Comparison of ENCODE assay signal across 1 cellular context in the genomic region with DNA sequence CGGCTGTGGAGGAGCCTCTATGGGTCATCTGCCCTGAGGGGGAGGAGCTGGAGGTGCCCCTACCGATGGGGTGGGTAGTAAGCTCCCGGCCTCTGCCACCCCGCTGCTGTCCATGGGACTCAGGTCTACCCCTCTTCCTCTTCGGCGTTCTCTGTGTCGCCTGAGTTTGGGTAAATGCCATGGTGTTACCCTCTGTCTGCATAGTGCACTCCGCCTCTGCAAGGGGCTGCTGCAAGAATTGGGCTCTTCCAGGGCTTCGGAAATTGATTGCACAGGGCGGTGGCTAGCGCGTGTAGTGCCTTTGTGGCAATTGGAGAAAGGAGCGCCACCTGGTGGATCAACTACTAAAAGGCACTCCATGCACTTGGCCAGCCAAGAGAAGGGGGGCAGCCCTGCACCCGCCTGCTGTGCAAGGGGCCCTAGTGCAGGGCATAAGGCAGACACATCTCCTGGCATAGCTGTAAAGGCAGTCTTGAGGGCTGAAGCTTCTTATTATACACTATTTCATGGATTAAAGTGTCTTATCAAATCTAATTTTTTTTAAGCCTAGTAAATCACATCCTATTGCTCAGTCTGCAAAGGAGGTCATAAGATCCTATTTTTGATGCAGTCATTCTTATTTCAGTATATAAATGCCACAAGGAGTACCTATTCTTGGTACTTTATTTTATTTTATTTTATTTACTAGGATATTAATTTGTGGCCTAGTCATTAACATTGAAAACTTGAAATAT.
TF ChIP-seq lines count a peak whose summit lies in the region.

No MANE protein-coding gene starts in this region.

TF ChIP-seq in HepG2, 621 proteins besides CTCF, POLR2A, EP300 and RAD21 (continued from another document and continues in another):
- TF ChIP-seq, protein P1, sequence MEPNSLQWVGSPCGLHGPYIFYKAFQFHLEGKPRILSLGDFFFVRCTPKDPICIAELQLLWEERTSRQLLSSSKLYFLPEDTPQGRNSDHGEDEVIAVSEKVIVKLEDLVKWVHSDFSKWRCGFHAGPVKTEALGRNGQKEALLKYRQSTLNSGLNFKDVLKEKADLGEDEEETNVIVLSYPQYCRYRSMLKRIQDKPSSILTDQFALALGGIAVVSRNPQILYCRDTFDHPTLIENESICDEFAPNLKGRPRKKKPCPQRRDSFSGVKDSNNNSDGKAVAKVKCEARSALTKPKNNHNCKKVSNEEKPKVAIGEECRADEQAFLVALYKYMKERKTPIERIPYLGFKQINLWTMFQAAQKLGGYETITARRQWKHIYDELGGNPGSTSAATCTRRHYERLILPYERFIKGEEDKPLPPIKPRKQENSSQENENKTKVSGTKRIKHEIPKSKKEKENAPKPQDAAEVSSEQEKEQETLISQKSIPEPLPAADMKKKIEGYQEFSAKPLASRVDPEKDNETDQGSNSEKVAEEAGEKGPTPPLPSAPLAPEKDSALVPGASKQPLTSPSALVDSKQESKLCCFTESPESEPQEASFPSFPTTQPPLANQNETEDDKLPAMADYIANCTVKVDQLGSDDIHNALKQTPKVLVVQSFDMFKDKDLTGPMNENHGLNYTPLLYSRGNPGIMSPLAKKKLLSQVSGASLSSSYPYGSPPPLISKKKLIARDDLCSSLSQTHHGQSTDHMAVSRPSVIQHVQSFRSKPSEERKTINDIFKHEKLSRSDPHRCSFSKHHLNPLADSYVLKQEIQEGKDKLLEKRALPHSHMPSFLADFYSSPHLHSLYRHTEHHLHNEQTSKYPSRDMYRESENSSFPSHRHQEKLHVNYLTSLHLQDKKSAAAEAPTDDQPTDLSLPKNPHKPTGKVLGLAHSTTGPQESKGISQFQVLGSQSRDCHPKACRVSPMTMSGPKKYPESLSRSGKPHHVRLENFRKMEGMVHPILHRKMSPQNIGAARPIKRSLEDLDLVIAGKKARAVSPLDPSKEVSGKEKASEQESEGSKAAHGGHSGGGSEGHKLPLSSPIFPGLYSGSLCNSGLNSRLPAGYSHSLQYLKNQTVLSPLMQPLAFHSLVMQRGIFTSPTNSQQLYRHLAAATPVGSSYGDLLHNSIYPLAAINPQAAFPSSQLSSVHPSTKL (CRISPR knock-in tag; IDR thresholded peaks at IDR 0.05) = peak; percentile 38; the same call in 1 of the 2 replicates
- TF ChIP-seq KLF13 (CRISPR knock-in tag; IDR thresholded peaks at IDR 0.05) = no peak
- TF ChIP-seq THAP8 (CRISPR knock-in tag; IDR thresholded peaks at IDR 0.05; ENCODE audit: borderline replicate concordance) = no peak
- TF ChIP-seq, protein P2, sequence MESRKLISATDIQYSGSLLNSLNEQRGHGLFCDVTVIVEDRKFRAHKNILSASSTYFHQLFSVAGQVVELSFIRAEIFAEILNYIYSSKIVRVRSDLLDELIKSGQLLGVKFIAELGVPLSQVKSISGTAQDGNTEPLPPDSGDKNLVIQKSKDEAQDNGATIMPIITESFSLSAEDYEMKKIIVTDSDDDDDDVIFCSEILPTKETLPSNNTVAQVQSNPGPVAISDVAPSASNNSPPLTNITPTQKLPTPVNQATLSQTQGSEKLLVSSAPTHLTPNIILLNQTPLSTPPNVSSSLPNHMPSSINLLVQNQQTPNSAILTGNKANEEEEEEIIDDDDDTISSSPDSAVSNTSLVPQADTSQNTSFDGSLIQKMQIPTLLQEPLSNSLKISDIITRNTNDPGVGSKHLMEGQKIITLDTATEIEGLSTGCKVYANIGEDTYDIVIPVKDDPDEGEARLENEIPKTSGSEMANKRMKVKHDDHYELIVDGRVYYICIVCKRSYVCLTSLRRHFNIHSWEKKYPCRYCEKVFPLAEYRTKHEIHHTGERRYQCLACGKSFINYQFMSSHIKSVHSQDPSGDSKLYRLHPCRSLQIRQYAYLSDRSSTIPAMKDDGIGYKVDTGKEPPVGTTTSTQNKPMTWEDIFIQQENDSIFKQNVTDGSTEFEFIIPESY (CRISPR knock-in tag; IDR thresholded peaks at IDR 0.05) = peak; percentile 63; the same call in 1 of the 2 replicates
- TF ChIP-seq, protein P3, sequence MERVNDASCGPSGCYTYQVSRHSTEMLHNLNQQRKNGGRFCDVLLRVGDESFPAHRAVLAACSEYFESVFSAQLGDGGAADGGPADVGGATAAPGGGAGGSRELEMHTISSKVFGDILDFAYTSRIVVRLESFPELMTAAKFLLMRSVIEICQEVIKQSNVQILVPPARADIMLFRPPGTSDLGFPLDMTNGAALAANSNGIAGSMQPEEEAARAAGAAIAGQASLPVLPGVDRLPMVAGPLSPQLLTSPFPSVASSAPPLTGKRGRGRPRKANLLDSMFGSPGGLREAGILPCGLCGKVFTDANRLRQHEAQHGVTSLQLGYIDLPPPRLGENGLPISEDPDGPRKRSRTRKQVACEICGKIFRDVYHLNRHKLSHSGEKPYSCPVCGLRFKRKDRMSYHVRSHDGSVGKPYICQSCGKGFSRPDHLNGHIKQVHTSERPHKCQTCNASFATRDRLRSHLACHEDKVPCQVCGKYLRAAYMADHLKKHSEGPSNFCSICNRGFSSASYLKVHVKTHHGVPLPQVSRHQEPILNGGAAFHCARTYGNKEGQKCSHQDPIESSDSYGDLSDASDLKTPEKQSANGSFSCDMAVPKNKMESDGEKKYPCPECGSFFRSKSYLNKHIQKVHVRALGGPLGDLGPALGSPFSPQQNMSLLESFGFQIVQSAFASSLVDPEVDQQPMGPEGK (CRISPR knock-in tag; IDR thresholded peaks at IDR 0.05) = peak; percentile 42; the same call in 1 of the 2 replicates
- 0 out of 2 replicates have a peak, but pooled peaks have one; percentile 29 for TF ChIP-seq TFDP2 (CRISPR knock-in tag; IDR thresholded peaks at IDR 0.05)
- TF ChIP-seq ZNF782 (CRISPR knock-in tag; IDR thresholded peaks at IDR 0.05; ENCODE audit: borderline replicate concordance) = peak; percentile 38; the same call in 1 of the 2 replicates
- TF ChIP-seq DR1 (CRISPR knock-in tag; IDR thresholded peaks at IDR 0.05) = no peak
- TF ChIP-seq ZNF552 (CRISPR knock-in tag; IDR thresholded peaks at IDR 0.05; ENCODE audit: borderline replicate concordance) = no peak
- TF ChIP-seq, protein P4, sequence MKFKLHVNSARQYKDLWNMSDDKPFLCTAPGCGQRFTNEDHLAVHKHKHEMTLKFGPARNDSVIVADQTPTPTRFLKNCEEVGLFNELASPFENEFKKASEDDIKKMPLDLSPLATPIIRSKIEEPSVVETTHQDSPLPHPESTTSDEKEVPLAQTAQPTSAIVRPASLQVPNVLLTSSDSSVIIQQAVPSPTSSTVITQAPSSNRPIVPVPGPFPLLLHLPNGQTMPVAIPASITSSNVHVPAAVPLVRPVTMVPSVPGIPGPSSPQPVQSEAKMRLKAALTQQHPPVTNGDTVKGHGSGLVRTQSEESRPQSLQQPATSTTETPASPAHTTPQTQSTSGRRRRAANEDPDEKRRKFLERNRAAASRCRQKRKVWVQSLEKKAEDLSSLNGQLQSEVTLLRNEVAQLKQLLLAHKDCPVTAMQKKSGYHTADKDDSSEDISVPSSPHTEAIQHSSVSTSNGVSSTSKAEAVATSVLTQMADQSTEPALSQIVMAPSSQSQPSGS (CRISPR knock-in tag; IDR thresholded peaks at IDR 0.05) = 0 out of 2 replicates have a peak, but pooled peaks have one; percentile 28
- peak; percentile 40; the same call in 1 of the 2 replicates for TF ChIP-seq ZNF644 (CRISPR knock-in tag; IDR thresholded peaks at IDR 0.05; ENCODE audit: low read depth)
- TF ChIP-seq ZBTB8A (CRISPR knock-in tag; IDR thresholded peaks at IDR 0.05; ENCODE audit: borderline replicate concordance, low read depth) = no peak
- peak; percentile 66; the same call in 1 of the 2 replicates for TF ChIP-seq ZMYM4 (CRISPR knock-in tag; IDR thresholded peaks at IDR 0.05)
- peak; percentile 60 for TF ChIP-seq ZNF687 (CRISPR knock-in tag; IDR thresholded peaks at IDR 0.05)
- TF ChIP-seq ZNF614 (CRISPR knock-in tag; IDR thresholded peaks at IDR 0.05; ENCODE audit: borderline replicate concordance) = no peak
- TF ChIP-seq MTA3 (CRISPR knock-in tag; IDR thresholded peaks at IDR 0.05) = no peak
- peak; percentile 48; the same call in 1 of the 2 replicates for TF ChIP-seq CBX5 (CRISPR knock-in tag; IDR thresholded peaks at IDR 0.05; ENCODE audit: borderline replicate concordance)
- no peak for TF ChIP-seq YY1 (IDR thresholded peaks at IDR 0.05; ENCODE audit: insufficient read depth, insufficient replicate concordance, low read depth, low read length)
- TF ChIP-seq TEAD3 (CRISPR knock-in tag; optimal IDR thresholded peaks at IDR 0.05; ENCODE audit: borderline replicate concordance) = peak; percentile 51
- no peak for TF ChIP-seq ZNF709 (CRISPR knock-in tag; IDR thresholded peaks at IDR 0.05)
- no peak for TF ChIP-seq AKNA (CRISPR knock-in tag; IDR thresholded peaks at IDR 0.05; ENCODE audit: borderline replicate concordance)
- TF ChIP-seq RBM22 (optimal IDR thresholded peaks at IDR 0.05; ENCODE audit: low read length) = no peak
- no peak for TF ChIP-seq HNRNPUL1 (IDR thresholded peaks at IDR 0.05; ENCODE audit: low read depth, low read length)
- TF ChIP-seq KAT2B (IDR thresholded peaks at IDR 0.05; ENCODE audit: borderline replicate concordance, low read depth, low read length) = no peak
- TF ChIP-seq ZNF746 (CRISPR knock-in tag; IDR thresholded peaks at IDR 0.05) = no peak
